ENCODE assay signal across 7 cellular contexts in genomic region chr1:155227261-155228095, GRCh38. TPM values are rescaled to one million over a fixed set of nuclear protein-coding genes. Genes with fewer than 3 reads are reported as not detected.
DNase-seq lines count a peak whose midpoint lies in the region; ATAC-seq and TF ChIP-seq lines count a peak whose summit lies in the region.

No MANE protein-coding gene starts in this region.

- H3K27me3 ChIP-seq in hepatocyte: no peaks in the 10 kb centered on the region

- DNase-seq in NCI-H2029 (lab: John Stamatoyannopoulos, UW) (peak; percentile 98), T-helper 9 cell (peak; percentile 94), astrocyte of the cerebellum (ENCODE audit: low read depth) (peak; percentile 98), hepatocyte (ENCODE audit: low spot score) (peak; percentile 99), retina (peak; percentile 99)

- H3K27ac ChIP-seq in hepatocyte: peak overlapping the region; percentile 89

- in situ Hi-C loops in astrocyte of the cerebellum (cut with HindIII; ENCODE audit: low sequenced_read_pairs): no loop called here

- peak; percentile 73 for ATAC-seq in GM18508 (IDR thresholded peaks at IDR 0.05; ENCODE audit: insufficient read depth, unreplicated experiment)
- peak; percentile 88 for ATAC-seq in HG02981 (IDR thresholded peaks at IDR 0.05; ENCODE audit: unreplicated experiment)

- peak overlapping the region; percentile 69 for H3K4me3 ChIP-seq in astrocyte of the cerebellum (ENCODE audit: low read depth, low read length)
- peak overlapping the region; percentile 21 for H3K4me3 ChIP-seq in hepatocyte

- TF ChIP-seq CTCF in astrocyte of the cerebellum (IDR thresholded peaks at IDR 0.05; ENCODE audit: low read depth, low read length, missing control alignments): no peak
- peak; percentile 24 for TF ChIP-seq CTCF in hepatocyte (IDR thresholded peaks at IDR 0.05; ENCODE audit: poor library complexity)

- H3K79me2 ChIP-seq in hepatocyte: peaks cover 11% of the 10 kb centered on the region

- H3K9me2 ChIP-seq in hepatocyte (replicated peaks; ENCODE audit: insufficient read depth): no peaks in the 10 kb centered on the region

- H2AFZ ChIP-seq in hepatocyte: peak overlapping the region; percentile 41

- H3K4me2 ChIP-seq in hepatocyte: peak overlapping the region; percentile 78

- H3K9me3 ChIP-seq in hepatocyte (ENCODE audit: low read depth): no peaks in the 10 kb centered on the region

- no peaks in the 10 kb centered on the region for H3K36me3 ChIP-seq in hepatocyte (replicated peaks; ENCODE audit: insufficient read depth, low read depth)

- 3% methylated on average over 40 of the region's 42 CpGs for WGBS in hepatocyte (ENCODE audit: low lambda C conversion rate, missing lambda C conversion rate)

- H4K20me1 ChIP-seq in hepatocyte (ENCODE audit: insufficient read depth, poor library complexity, severe bottlenecking): no peaks in the 10 kb centered on the region

- peaks cover 27% of the 10 kb centered on the region for H3K4me1 ChIP-seq in hepatocyte (ENCODE audit: insufficient read depth)

RNA-seq across cellular contexts. Expression of gene MTX1, which starts 19.0 kb away (rescaled TPM):
- 42.1 and 49.4 TPM in 2 replicates for total RNA-seq in hepatocyte
- polyA plus RNA-seq in hepatocyte: 78.2 and 82.0 TPM in 2 replicates

RNA-seq across cellular contexts. Expression of gene THBS3, which starts 19.8 kb away (rescaled TPM):
- 19.8 and 20.3 TPM in 2 replicates for total RNA-seq in hepatocyte
- 39.9 and 41.6 TPM in 2 replicates for polyA plus RNA-seq in hepatocyte

RNA-seq across cellular contexts. Expression of gene ENTREP3, which starts 27.8 kb away (rescaled TPM):
- total RNA-seq in hepatocyte: 8.1 and 8.8 TPM in 2 replicates
- polyA plus RNA-seq in hepatocyte: 26.0 and 27.1 TPM in 2 replicates

RNA-seq across cellular contexts. Expression of gene SCAMP3, which starts 34.7 kb away (rescaled TPM):
- 45.0 and 45.7 TPM in 2 replicates for total RNA-seq in hepatocyte
- 114 and 131 TPM in 2 replicates for polyA plus RNA-seq in hepatocyte

RNA-seq across cellular contexts. Expression of gene CLK2, which starts 45.8 kb away (rescaled TPM):
- total RNA-seq in hepatocyte: 18.6 and 26.1 TPM in 2 replicates
- 48.7 and 53.8 TPM in 2 replicates for polyA plus RNA-seq in hepatocyte

Comparison
In these comparisons a context has a peak if more than half of its experiments do, and no peak if none do; other contexts are left out.
1. Peak in every context shown above with its lines: DNase-seq, ATAC-seq, H3K4me3 ChIP-seq and H3K27ac ChIP-seq.